ENCODE assay signal across 8 cellular contexts in the genomic region with DNA sequence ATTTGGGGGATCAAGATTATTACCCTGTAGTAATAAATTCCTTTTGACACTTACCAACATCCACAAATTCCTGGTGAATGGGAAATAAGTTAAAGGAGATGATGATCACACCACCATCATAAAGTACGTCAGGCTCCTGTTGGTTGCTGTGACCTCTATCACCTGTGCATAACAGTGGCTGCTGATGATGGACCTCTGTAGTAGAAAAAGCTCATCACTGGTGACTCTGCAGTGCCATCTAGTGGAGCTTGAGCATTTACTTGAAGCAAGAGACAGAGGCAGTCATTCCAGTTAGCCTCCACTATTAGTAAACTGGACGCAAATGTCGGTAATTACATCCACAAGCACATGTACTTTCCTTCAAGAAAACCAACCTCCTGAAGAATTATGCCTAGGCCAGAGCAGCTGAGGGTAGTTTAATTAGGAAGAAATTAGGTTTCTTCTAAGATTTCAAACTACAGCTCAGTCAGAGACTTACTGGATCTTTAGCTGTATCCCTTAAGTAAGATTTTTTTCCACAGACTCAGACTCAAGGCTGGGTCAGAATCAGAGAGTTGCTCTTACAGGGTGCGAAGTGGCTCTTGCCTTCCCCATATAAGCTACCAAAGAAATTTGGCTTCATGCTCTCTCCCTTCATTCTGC. TPM values are rescaled to one million over a fixed set of nuclear protein-coding genes. Genes with fewer than 3 reads are reported as not detected.
DNase-seq lines count a peak whose midpoint lies in the region; ATAC-seq and TF ChIP-seq lines count a peak whose summit lies in the region.

No MANE protein-coding gene starts in this region.

- ATAC-seq in activated naive CD8-positive, alpha-beta T cell treated with anti-CD3 and anti-CD28 coated beads, Interleukin-2, amount 10 ng/mL, durations not matched to agents 7 days and 5 days (ENCODE audit: low read depth) = peak; percentile 82
- ATAC-seq in heart left ventricle (peak; percentile 65 to 89 (median 84)), HG03196 (IDR thresholded peaks at IDR 0.05; ENCODE audit: unreplicated experiment) (no peak)

- H3K36me3 ChIP-seq in H7 (replicated peaks; ENCODE audit: control insufficient read depth, insufficient read depth, low read length) (no peaks in the 10 kb centered on the region), heart left ventricle (peaks cover 0 to 44% (median 26%) of the 10 kb centered on the region in 9 donors)

- peaks cover 0 to 26% (median 2%) of the 10 kb centered on the region in 12 donors for H3K4me1 ChIP-seq in heart left ventricle

- peak; percentile 90 for DNase-seq in EH (ENCODE audit: low read depth)
- DNase-seq in H7 = peak; percentile 76
- DNase-seq in NB4 (ENCODE audit: low read depth) = peak; percentile 85
- DNase-seq in SK-MEL-5 (ENCODE audit: low read depth, low spot score) = peak; percentile 94
- DNase-seq in activated naive CD8-positive, alpha-beta T cell treated with anti-CD3 and anti-CD28 coated beads, Interleukin-2, amount 10 ng/mL, durations not matched to agents 7 days and 5 days = no peak
- DNase-seq in heart left ventricle = peak in 4 of 5 donors; percentile 65 to 77 (median 68)
- DNase-seq in renal cortical epithelial cell (ENCODE audit: low read depth) = peak; percentile 88

- no peak overlapping the region for H3K27ac Mint-ChIP-seq in activated naive CD8-positive, alpha-beta T cell treated with anti-CD3 and anti-CD28 coated beads, Interleukin-2, amount 10 ng/mL, durations not matched to agents 7 days and 5 days

- no peak overlapping the region for H3K27ac ChIP-seq in heart left ventricle

- peak; percentile 61 for TF ChIP-seq CTCF in NB4 (IDR thresholded peaks at IDR 0.05; ENCODE audit: low read depth, low read length)
- TF ChIP-seq CTCF in heart left ventricle (IDR thresholded peaks at IDR 0.05) = peak; percentile 74 to 93 (median 84)

- peaks cover 1% of the 10 kb centered on the region for H3K4me1 Mint-ChIP-seq in activated naive CD8-positive, alpha-beta T cell treated with anti-CD3 and anti-CD28 coated beads, Interleukin-2, amount 10 ng/mL, durations not matched to agents 7 days and 5 days

- 28 to 44% (median 33%) methylated on average over 4 of the region's 4 CpGs for WGBS in heart left ventricle, 4 donors

- in situ Hi-C loops in SK-MEL-5 (cut with HindIII; ENCODE audit: low pct_unique_long_range_greater_than_20kb, low sequenced_read_pairs) = no loop called here

- no peaks in the 10 kb centered on the region for H3K9me3 ChIP-seq in heart left ventricle

- H3K9me3 Mint-ChIP-seq in activated naive CD8-positive, alpha-beta T cell treated with anti-CD3 and anti-CD28 coated beads, Interleukin-2, amount 10 ng/mL, durations not matched to agents 7 days and 5 days = no peaks in the 10 kb centered on the region

- intact Hi-C loops in heart left ventricle (cut with DNase I) = loop anchor here (1.0 to 10.0 kb wide), 18 partner anchors 132 to 735 kb away; no protein-coding TSS in a partner anchor

- no peaks in the 10 kb centered on the region for H3K27me3 Mint-ChIP-seq in activated naive CD8-positive, alpha-beta T cell treated with anti-CD3 and anti-CD28 coated beads, Interleukin-2, amount 10 ng/mL, durations not matched to agents 7 days and 5 days

- no peaks in the 10 kb centered on the region for H3K27me3 ChIP-seq in H7 (ENCODE audit: control insufficient read depth, insufficient read depth, low read length)
- H3K27me3 ChIP-seq in heart left ventricle = no peaks in the 10 kb centered on the region

- H3K4me3 Mint-ChIP-seq in activated naive CD8-positive, alpha-beta T cell treated with anti-CD3 and anti-CD28 coated beads, Interleukin-2, amount 10 ng/mL, durations not matched to agents 7 days and 5 days = no peak overlapping the region

- POLR2A ChIA-PET in activated naive CD8-positive, alpha-beta T cell treated with anti-CD3 and anti-CD28 coated beads, Interleukin-2, amount 10 ng/mL, durations not matched to agents 7 days and 5 days (lab: Charles Lee) = interaction anchor here (0.9 kb wide), 1 partner anchor 144 kb away, joined by 4 read pairs; a partner anchor contains a TSS

- H3K4me3 ChIP-seq in H7 (ENCODE audit: insufficient read depth, low read depth, low read length) (no peak overlapping the region), NB4 (ENCODE audit: low read depth, low read length) (no peak overlapping the region), heart left ventricle (no peak overlapping the region)

- no peaks in the 10 kb centered on the region for H3K36me3 Mint-ChIP-seq in activated naive CD8-positive, alpha-beta T cell treated with anti-CD3 and anti-CD28 coated beads, Interleukin-2, amount 10 ng/mL, durations not matched to agents 7 days and 5 days

- no peak for TF ChIP-seq POLR2A in NB4 (IDR thresholded peaks at IDR 0.05; ENCODE audit: extremely low read depth, insufficient read length)
- no peak for TF ChIP-seq POLR2A in heart left ventricle (IDR thresholded peaks at IDR 0.05)

RNA-seq across cellular contexts. Expression of a gene that starts 39.3 kb away (rescaled TPM):
- total RNA-seq in H7 (2014; rRNA removed; shearing (Covaris generic)) = 29.1 and 34.5 TPM in 2 replicates
- 0.61 and 0.67 TPM in 2 replicates for total RNA-seq in SK-MEL-5 (2014; rRNA removed; shearing (Covaris generic))
- 2.6 and 4.1 TPM in 2 replicates for polyA plus RNA-seq in SK-MEL-5 (2015; cell fraction: cytosol; rRNA removed)
- 2.8 and 12.3 TPM in 2 replicates for polyA plus RNA-seq in SK-MEL-5 (2015; cell fraction: nucleus; rRNA removed)
- total RNA-seq in activated naive CD8-positive, alpha-beta T cell treated with anti-CD3 and anti-CD28 coated beads, Interleukin-2, amount 10 ng/mL, durations not matched to agents 7 days and 5 days = 10 to 100 TPM; 29.1 to 32.0 TPM
- total RNA-seq in heart left ventricle (10 to 100 TPM in 2 of 9 donors, 1 to 10 TPM in 7; 4.8 to 19.2 (median 8.6) TPM), renal cortical epithelial cell (24.1 and 29.0 TPM in 2 replicates)
- polyA plus RNA-seq in heart left ventricle = 10 to 100 TPM in 1 of 2 donors, 1 to 10 TPM in 1; 5.0 to 18.1 TPM
